ENCODE assay signal across 30 cellular contexts in the genomic region with DNA sequence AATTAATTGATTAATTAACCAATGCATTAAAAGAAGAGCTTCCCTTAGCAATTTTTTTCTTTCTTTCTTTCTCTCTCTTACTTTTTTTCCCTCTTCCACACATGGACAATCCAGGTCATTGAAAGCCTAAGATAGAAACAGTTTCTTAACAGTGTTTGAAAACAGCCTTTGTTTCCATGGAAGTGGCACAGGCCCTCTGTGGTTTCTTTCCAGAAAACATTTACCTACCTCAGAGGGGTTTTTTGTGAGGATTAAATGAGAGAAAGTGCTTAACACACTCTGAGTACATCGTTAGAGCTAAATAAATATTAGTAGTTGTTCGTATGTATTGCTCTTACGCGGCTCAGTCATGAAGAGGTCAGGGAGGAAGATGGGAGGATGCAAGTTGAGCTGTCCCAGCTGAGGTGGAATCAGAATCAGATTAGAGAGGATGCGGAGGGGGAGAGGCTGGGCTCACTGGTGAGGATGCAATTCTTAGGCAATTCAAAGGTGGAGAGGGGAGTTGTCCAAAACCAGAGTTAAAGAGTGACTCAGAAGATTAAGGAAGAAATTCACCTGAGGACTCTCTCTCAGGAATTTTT.
DNase-seq lines count a peak whose midpoint lies in the region; ATAC-seq, FAIRE-seq and TF ChIP-seq lines count a peak whose summit lies in the region.
"Had no signal": no experiment of that assay in that cellular context is flagged by ENCODE, and none has a peak within 500 bp of the region (broad histone marks: within the 10 kb centered on the region; RNA-seq: fewer than 3 reads in every experiment).

No MANE protein-coding gene starts in this region.

- no peak for TF ChIP-seq EP300 in A549 (IDR thresholded peaks at IDR 0.05)

- FAIRE-seq in A549 (lab: Jason Lieb, UNC), result no peak
- FAIRE-seq: GM12878, RCC 7860, TTC549 had no signal

- H3K27me3 Mint-ChIP-seq in activated naive CD8-positive, alpha-beta T cell treated with anti-CD3 and anti-CD28 coated beads for 36 hours, result peaks cover 5% of the 10 kb centered on the region

- ATAC-seq in A549 (no peak), esophagus mucosa (peak; percentile 62), lower lobe of right lung (peak; percentile 43 to 50), HG02610 (IDR thresholded peaks at IDR 0.05; ENCODE audit: unreplicated experiment) (no peak), HG02970 (IDR thresholded peaks at IDR 0.05; ENCODE audit: low FRiP score, unreplicated experiment) (no peak)
- ATAC-seq: activated CD8-positive, alpha-beta T cell treated with anti-CD3 and anti-CD28 coated beads for 36 hours; activated T-helper 17 cell treated with anti-CD3 and anti-CD28 coated beads, Interleukin-2, amount 50 U/mL, for 72 hours; GM12878; naive thymus-derived CD4-positive, alpha-beta T cell had no signal

- no peaks in the 10 kb centered on the region for H3K36me3 ChIP-seq in SJSA1
- no peaks in the 10 kb centered on the region for H3K36me3 ChIP-seq in lower lobe of right lung
- H3K36me3 ChIP-seq in esophagus squamous epithelium, result no peaks in the 10 kb centered on the region

- H3K4me2 ChIP-seq in A549, result peak overlapping the region; percentile 11; the same call in 2 of the 3 replicates

- no peak overlapping the region for H3K27ac Mint-ChIP-seq in activated naive CD8-positive, alpha-beta T cell treated with anti-CD3 and anti-CD28 coated beads for 36 hours
- H3K27ac Mint-ChIP-seq: activated CD8-positive, alpha-beta T cell treated with anti-CD3 and anti-CD28 coated beads for 36 hours; activated T-helper 17 cell treated with anti-CD3 and anti-CD28 coated beads, Interleukin-2, amount 50 U/mL, for 72 hours; CD4-positive, CD25-positive, alpha-beta regulatory T cell; mesothelial cell of epicardium; naive thymus-derived CD4-positive, alpha-beta T cell; stimulated activated naive CD8-positive, alpha-beta T cell treated with anti-CD3 and anti-CD28 coated beads, Interleukin-15, Interleukin-2, amounts not matched to agents 100 ng/mL and 50 ng/mL, for 24 hours had no signal

- H3K4me3 ChIP-seq in A549 (no peak overlapping the region), SJSA1 (no peak overlapping the region), lower lobe of right lung (no peak overlapping the region), esophagus squamous epithelium (no peak overlapping the region)
- H3K4me3 ChIP-seq: GM12878, GM23248, skin epidermis had no signal

- no peak overlapping the region for H3K4me3 Mint-ChIP-seq in activated naive CD8-positive, alpha-beta T cell treated with anti-CD3 and anti-CD28 coated beads for 36 hours
- H3K4me3 Mint-ChIP-seq: activated CD8-positive, alpha-beta T cell treated with anti-CD3 and anti-CD28 coated beads for 36 hours; activated T-helper 17 cell treated with anti-CD3 and anti-CD28 coated beads, Interleukin-2, amount 50 U/mL, for 72 hours; CD4-positive, CD25-positive, alpha-beta regulatory T cell; mesothelial cell of epicardium; naive thymus-derived CD4-positive, alpha-beta T cell; stimulated activated naive CD8-positive, alpha-beta T cell treated with anti-CD3 and anti-CD28 coated beads, Interleukin-15, Interleukin-2, amounts not matched to agents 100 ng/mL and 50 ng/mL, for 24 hours had no signal

- no peaks in the 10 kb centered on the region for H3K4me1 Mint-ChIP-seq in activated naive CD8-positive, alpha-beta T cell treated with anti-CD3 and anti-CD28 coated beads for 36 hours
- H3K4me1 Mint-ChIP-seq: activated T-helper 17 cell treated with anti-CD3 and anti-CD28 coated beads, Interleukin-2, amount 50 U/mL, for 72 hours; CD4-positive, CD25-positive, alpha-beta regulatory T cell; naive thymus-derived CD4-positive, alpha-beta T cell had no signal

- DNase-seq in A549 (ENCODE audit: low read depth in 1 of 2, low spot score in 1 of 2) (no peak), SJSA1 (ENCODE audit: low read depth in 1 of 2, low spot score in 2 of 2) (peak in 1 of 2 experiments; percentile 28), lower lobe of right lung (no peak), esophagus squamous epithelium (lab: John Stamatoyannopoulos, UW) (no peak)
- DNase-seq in activated naive CD8-positive, alpha-beta T cell treated with anti-CD3 and anti-CD28 coated beads for 36 hours, result no peak
- DNase-seq: 8988T; activated CD4-positive, alpha-beta T cell treated with anti-CD3 and anti-CD28 coated beads for 1 hour; activated CD8-positive, alpha-beta T cell treated with anti-CD3 and anti-CD28 coated beads for 36 hours; activated naive CD4-positive, alpha-beta T cell treated with anti-CD3 and anti-CD28 coated beads, Interleukin-2, amount 50 U/mL, for 16 hours; CD4-positive, CD25-positive, alpha-beta regulatory T cell; central memory CD4-positive, alpha-beta T cell; dermis blood vessel endothelial cell; GM23248; left cardiac atrium; naive thymus-derived CD4-positive, alpha-beta T cell; NCI-H1417 treated with DMSO at 0.1 percent for 48 hours; NCI-H2081 treated with DMSO at 0.1 percent for 48 hours; NCI-H345; NCI-H748 treated with DMSO at 0.1 percent for 48 hours; T-helper 1 cell had no signal

- peaks cover 27% of the 10 kb centered on the region; the same call in 2 of the 3 replicates for H3K9me3 ChIP-seq in A549
- peaks cover 5% of the 10 kb centered on the region; the same call in 1 of the 2 replicates for H3K9me3 ChIP-seq in SJSA1 (replicated peaks)
- H3K9me3 ChIP-seq in lower lobe of right lung, result no peaks in the 10 kb centered on the region
- no peaks in the 10 kb centered on the region for H3K9me3 ChIP-seq in esophagus squamous epithelium

- no peak for TF ChIP-seq RAD21 in A549 (conservative IDR thresholded peaks at IDR 0.05 in 1 of 2, IDR thresholded peaks at IDR 0.05 in 1 of 2)

- H3K27ac ChIP-seq in A549 (peak overlapping the region in 1 of 2 experiments; percentile 35; a peak in 1 of 6 replicates), SJSA1 (peak overlapping the region; percentile 40), lower lobe of right lung (no peak overlapping the region), esophagus squamous epithelium (no peak overlapping the region)
- H3K27ac ChIP-seq: GM23248, skin epidermis had no signal

- POLR2A ChIA-PET in A549 (lab: Yijun Ruan, JAX), result no interaction called here

- CTCF ChIA-PET in A549 (lab: Yijun Ruan, JAX), result interaction anchor here (0.8 to 1.3 kb wide), 3 partner anchors 8 to 1505 kb away, joined by 3 to 5 read pairs (median 3); no protein-coding TSS in a partner anchor

- 51% methylated on average over 5 of the region's 5 CpGs for WGBS in A549 (ENCODE audit: missing lambda C conversion rate)
- 25 to 38% methylated on average over 5 of the region's 5 CpGs for WGBS in esophagus squamous epithelium, 2 donors

- intact Hi-C loops in lower lobe of right lung (cut with DNase I) (no loop called here), esophagus squamous epithelium (cut with DNase I) (loop anchor here (10.0 kb wide), 2 partner anchors 615 to 1325 kb away; a partner anchor contains a TSS)

- H3K9me3 Mint-ChIP-seq in activated naive CD8-positive, alpha-beta T cell treated with anti-CD3 and anti-CD28 coated beads for 36 hours, result peaks cover 6% of the 10 kb centered on the region
- H3K9me3 Mint-ChIP-seq: activated CD8-positive, alpha-beta T cell treated with anti-CD3 and anti-CD28 coated beads for 36 hours; activated T-helper 17 cell treated with anti-CD3 and anti-CD28 coated beads, Interleukin-2, amount 50 U/mL, for 72 hours had no signal

- H3K27me3 ChIP-seq in SJSA1 (replicated peaks), result no peaks in the 10 kb centered on the region
- no peaks in the 10 kb centered on the region for H3K27me3 ChIP-seq in lower lobe of right lung (ENCODE audit: low read depth)
- no peaks in the 10 kb centered on the region for H3K27me3 ChIP-seq in esophagus squamous epithelium

- H3K4me1 ChIP-seq in A549, result peaks cover 13% of the 10 kb centered on the region; the same call in 2 of the 3 replicates
- H3K4me1 ChIP-seq in SJSA1 (replicated peaks), result peaks cover 22% of the 10 kb centered on the region
- no peaks in the 10 kb centered on the region for H3K4me1 ChIP-seq in lower lobe of right lung
- H3K4me1 ChIP-seq in esophagus squamous epithelium, result peaks cover 0 to 14% (median 0%) of the 10 kb centered on the region in 3 donors

- H3K36me3 Mint-ChIP-seq in activated naive CD8-positive, alpha-beta T cell treated with anti-CD3 and anti-CD28 coated beads for 36 hours, result no peaks in the 10 kb centered on the region
- H3K36me3 Mint-ChIP-seq: CD4-positive, CD25-positive, alpha-beta regulatory T cell; mesothelial cell of epicardium; naive thymus-derived CD4-positive, alpha-beta T cell had no signal

- TF ChIP-seq POLR2A in A549 (IDR thresholded peaks at IDR 0.05; ENCODE audit: low read length) (no peak), esophagus squamous epithelium (IDR thresholded peaks at IDR 0.05) (no peak)

- TF ChIP-seq CTCF in A549 (IDR thresholded peaks at IDR 0.05) (no peak), lower lobe of right lung (IDR thresholded peaks at IDR 0.05) (no peak), esophagus squamous epithelium (IDR thresholded peaks at IDR 0.05) (no peak)

TF ChIP-seq in A549, 52 proteins besides CTCF, POLR2A, EP300 and RAD21:
- TF ChIP-seq FOSL2 (IDR thresholded peaks at IDR 0.05), result no peak
- TF ChIP-seq FOSL2 (CRISPR knock-in tag; IDR thresholded peaks at IDR 0.05), result no peak
- TF ChIP-seq RNF2 (IDR thresholded peaks at IDR 0.05; ENCODE audit: borderline replicate concordance, low read depth), result no peak
- no peak for TF ChIP-seq PHF8 (IDR thresholded peaks at IDR 0.05; ENCODE audit: borderline replicate concordance, low read depth)
- TF ChIP-seq EHMT2 (IDR thresholded peaks at IDR 0.05; ENCODE audit: low read depth), result no peak
- TF ChIP-seq CBX8 (IDR thresholded peaks at IDR 0.05), result no peak
- no peak for TF ChIP-seq HOXB5 (CRISPR knock-in tag; IDR thresholded peaks at IDR 0.05)
- no peak for TF ChIP-seq JUN (IDR thresholded peaks at IDR 0.05)
- no peak for TF ChIP-seq SREBF2 (IDR thresholded peaks at IDR 0.05)
- TF ChIP-seq MAZ (IDR thresholded peaks at IDR 0.05; ENCODE audit: borderline replicate concordance, low read depth, low read length), result no peak
- TF ChIP-seq NFE2L2 (conservative IDR thresholded peaks at IDR 0.05; ENCODE audit: low read length), result no peak

Comparison
In these comparisons a context has a peak if more than half of its experiments do, and no peak if none do; other contexts are left out.
1. ATAC-seq: peak in esophagus mucosa (single experiment) and lower lobe of right lung (2 of 2); none in A549 (0 of 2), HG02610 (single experiment) and HG02970 (single experiment).